Comparison of ENCODE assay signal across 33 cellular contexts in the genomic region with DNA sequence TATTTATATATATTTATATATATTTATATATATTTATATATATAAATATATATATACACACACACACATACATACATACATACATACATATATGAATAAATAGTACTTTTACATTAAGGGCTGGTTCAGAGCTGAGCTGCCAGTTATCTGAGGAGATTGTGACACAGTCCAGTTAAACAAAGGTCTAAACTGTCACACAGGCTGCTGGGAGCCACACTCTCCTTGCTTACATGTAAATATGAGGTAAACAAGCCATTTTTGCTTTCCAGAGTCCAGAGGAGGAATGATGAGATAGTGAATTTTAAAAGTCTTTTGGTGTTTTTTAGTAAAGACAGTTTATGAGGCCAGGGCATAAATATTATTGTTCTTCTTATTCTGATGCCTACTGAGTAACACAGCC.
"Had no signal": no experiment of that assay in that cellular context is flagged by ENCODE, and none has a peak within 500 bp of the region (broad histone marks: within the 10 kb centered on the region; RNA-seq: fewer than 3 reads in every experiment).

No MANE protein-coding gene starts in this region.

- H3K9me3 Mint-ChIP-seq: activated CD4-positive, alpha-beta memory T cell treated with anti-CD3 and anti-CD28 coated beads for 36 hours; activated CD4-positive, alpha-beta T cell treated with anti-CD3 and anti-CD28 coated beads, Interleukin-2, amount 10 ng/mL, durations not matched to agents 24 days and 14 days; activated naive CD4-positive, alpha-beta T cell treated with anti-CD3 and anti-CD28 coated beads for 36 hours; activated naive CD8-positive, alpha-beta T cell treated with anti-CD3 and anti-CD28 coated beads for 36 hours; activated naive CD8-positive, alpha-beta T cell treated with anti-CD3 and anti-CD28 coated beads, Interleukin-2, amount 50 U/mL, for 24 hours; activated T-helper 1 cell treated with anti-CD3 and anti-CD28 coated beads, Interleukin-12 subunit alpha, Interleukin-12 subunit beta, Interleukin-2, Interleukin-4 antibody, amounts not matched to agents 30 ng/mL and 10 ng/mL and 1 ng/mL, durations not matched to agents 14 hours and 24 hours and 36 hours; activated T-helper 2 cell treated with anti-CD3 and anti-CD28 coated beads, Interferon-gamma antibody, Interleukin-2, Interleukin-4, amounts not matched to agents 10 μg/mL and 5 μg/mL and 100 μg/mL, durations not matched to agents 14 hours and 24 hours and 36 hours; brain; endodermal cell; T-helper 2 cell treated with Interferon-gamma antibody and Interleukin-4, amounts not matched to agents 5 μg/mL and 100 μg/mL, for 36 hours had no signal

- ATAC-seq: activated CD4-positive, alpha-beta T cell treated with anti-CD3 and anti-CD28 coated beads for 36 hours; activated CD8-positive, alpha-beta memory T cell treated with anti-CD3 and anti-CD28 coated beads, Interleukin-2, amount 10 ng/mL, durations not matched to agents 7 days and 5 days; activated CD8-positive, alpha-beta T cell treated with anti-CD3 and anti-CD28 coated beads, Interleukin-2, amount 10 ng/mL, durations not matched to agents 7 days and 5 days; activated naive CD8-positive, alpha-beta T cell treated with anti-CD3 and anti-CD28 coated beads, Interleukin-2, amount 50 U/mL, for 24 hours; esophagus mucosa; T-helper 17 cell had no signal

- DNase-seq: activated CD4-positive, alpha-beta memory T cell treated with anti-CD3 and anti-CD28 coated beads for 36 hours; activated CD4-positive, alpha-beta T cell treated with anti-CD3 and anti-CD28 coated beads for 36 hours; activated CD4-positive, alpha-beta T cell treated with anti-CD3 and anti-CD28 coated beads, Interleukin-2, amount 10 ng/mL, durations not matched to agents 24 days and 14 days; activated CD4-positive, CD25-positive, alpha-beta regulatory T cell; activated CD4-positive, CD25-positive, alpha-beta regulatory T cell treated with anti-CD3 and anti-CD28 coated beads, Interleukin-2, amount 50 U/mL, for 72 hours; activated CD8-positive, alpha-beta memory T cell treated with anti-CD3 and anti-CD28 coated beads, Interleukin-2, amount 10 ng/mL, durations not matched to agents 7 days and 5 days; activated CD8-positive, alpha-beta memory T cell treated with anti-CD3 and anti-CD28 coated beads, Interleukin-2, amount 50 U/mL, for 4 hours; activated CD8-positive, alpha-beta T cell treated with anti-CD3 and anti-CD28 coated beads, Interleukin-2, amount 10 ng/mL, durations not matched to agents 7 days and 5 days; activated effector memory CD4-positive, alpha-beta T cell treated with anti-CD3 and anti-CD28 coated beads, Interleukin-2, amount 50 U/mL, for 16 hours; activated naive CD4-positive, alpha-beta T cell treated with anti-CD3 and anti-CD28 coated beads for 36 hours; activated naive CD8-positive, alpha-beta T cell treated with anti-CD3 and anti-CD28 coated beads for 36 hours; activated naive CD8-positive, alpha-beta T cell treated with anti-CD3 and anti-CD28 coated beads, Interleukin-2, amount 50 U/mL, for 24 hours; activated T-cell treated with anti-CD3 and anti-CD28 coated beads, Interleukin-2, amount 50 U/mL, for 1 hour; activated T-cell treated with anti-CD3 and anti-CD28 coated beads, Interleukin-2, amount 50 U/mL, for 48 hours; dorsolateral prefrontal cortex; effector memory CD4-positive, alpha-beta T cell; endodermal cell; foreskin fibroblast; head of caudate nucleus; T-helper 1 cell; T-helper 17 cell; T1000 had no signal

- H3K27me3 Mint-ChIP-seq: activated CD4-positive, alpha-beta memory T cell treated with anti-CD3 and anti-CD28 coated beads for 36 hours; activated CD4-positive, alpha-beta T cell treated with anti-CD3 and anti-CD28 coated beads for 36 hours; activated CD4-positive, alpha-beta T cell treated with anti-CD3 and anti-CD28 coated beads, Interleukin-2, amount 10 ng/mL, durations not matched to agents 24 days and 14 days; activated CD8-positive, alpha-beta memory T cell treated with anti-CD3 and anti-CD28 coated beads, Interleukin-2, amount 10 ng/mL, durations not matched to agents 7 days and 5 days; activated naive CD4-positive, alpha-beta T cell treated with anti-CD3 and anti-CD28 coated beads, Interleukin-2, amount 50 U/mL, for 24 hours; activated naive CD8-positive, alpha-beta T cell treated with anti-CD3 and anti-CD28 coated beads for 36 hours; activated naive CD8-positive, alpha-beta T cell treated with anti-CD3 and anti-CD28 coated beads, Interleukin-2, amount 50 U/mL, for 24 hours; central memory CD8-positive, alpha-beta T cell; dendritic cell treated with granulocyte-macrophage colony-stimulating factor and Interleukin-4, amounts not matched to agents 40 ng/mL and 50 ng/mL, for 4 days; T-helper 17 cell had no signal

- H3K27ac ChIP-seq: ascending aorta, breast epithelium, coronary artery, dorsolateral prefrontal cortex had no signal

- H3K27me3 ChIP-seq: ascending aorta, breast epithelium had no signal

- H3K27ac Mint-ChIP-seq: activated CD4-positive, alpha-beta memory T cell treated with anti-CD3 and anti-CD28 coated beads for 36 hours; activated CD4-positive, alpha-beta T cell treated with anti-CD3 and anti-CD28 coated beads for 36 hours; activated CD4-positive, alpha-beta T cell treated with anti-CD3 and anti-CD28 coated beads, Interleukin-2, amount 10 ng/mL, durations not matched to agents 24 days and 14 days; activated CD8-positive, alpha-beta memory T cell treated with anti-CD3 and anti-CD28 coated beads, Interleukin-2, amount 10 ng/mL, durations not matched to agents 7 days and 5 days; activated CD8-positive, alpha-beta T cell treated with anti-CD3 and anti-CD28 coated beads, Interleukin-2, amount 10 ng/mL, durations not matched to agents 7 days and 5 days; activated naive CD4-positive, alpha-beta T cell treated with anti-CD3 and anti-CD28 coated beads for 36 hours; activated naive CD4-positive, alpha-beta T cell treated with anti-CD3 and anti-CD28 coated beads, Interleukin-2, amount 50 U/mL, for 24 hours; activated naive CD8-positive, alpha-beta T cell treated with anti-CD3 and anti-CD28 coated beads for 36 hours; activated naive CD8-positive, alpha-beta T cell treated with anti-CD3 and anti-CD28 coated beads, Interleukin-2, amount 50 U/mL, for 24 hours; activated T-helper 1 cell treated with anti-CD3 and anti-CD28 coated beads, Interleukin-12 subunit alpha, Interleukin-12 subunit beta, Interleukin-2, Interleukin-4 antibody, amounts not matched to agents 30 ng/mL and 10 ng/mL and 1 ng/mL, durations not matched to agents 14 hours and 24 hours and 36 hours; activated T-helper 2 cell treated with anti-CD3 and anti-CD28 coated beads, Interferon-gamma antibody, Interleukin-2, Interleukin-4, amounts not matched to agents 10 μg/mL and 5 μg/mL and 100 μg/mL, durations not matched to agents 14 hours and 24 hours and 36 hours; dendritic cell treated with granulocyte-macrophage colony-stimulating factor and Interleukin-4, amounts not matched to agents 40 ng/mL and 50 ng/mL, for 4 days; endodermal cell; T-helper 17 cell; T-helper 2 cell treated with Interferon-gamma antibody and Interleukin-4, amounts not matched to agents 5 μg/mL and 100 μg/mL, for 36 hours had no signal

- H3K4me1 Mint-ChIP-seq: activated CD4-positive, alpha-beta T cell treated with anti-CD3 and anti-CD28 coated beads for 36 hours; activated CD4-positive, alpha-beta T cell treated with anti-CD3 and anti-CD28 coated beads, Interleukin-2, amount 10 ng/mL, durations not matched to agents 24 days and 14 days; activated CD8-positive, alpha-beta memory T cell treated with anti-CD3 and anti-CD28 coated beads, Interleukin-2, amount 10 ng/mL, durations not matched to agents 7 days and 5 days; activated naive CD4-positive, alpha-beta T cell treated with anti-CD3 and anti-CD28 coated beads, Interleukin-2, amount 50 U/mL, for 24 hours; activated naive CD8-positive, alpha-beta T cell treated with anti-CD3 and anti-CD28 coated beads for 36 hours; activated naive CD8-positive, alpha-beta T cell treated with anti-CD3 and anti-CD28 coated beads, Interleukin-2, amount 50 U/mL, for 24 hours; central memory CD8-positive, alpha-beta T cell; T-helper 17 cell had no signal

- H3K4me1 ChIP-seq: ascending aorta, breast epithelium had no signal

- H3K4me3 ChIP-seq: ascending aorta, breast epithelium, coronary artery, dorsolateral prefrontal cortex had no signal

- H3K36me3 Mint-ChIP-seq: activated CD4-positive, alpha-beta memory T cell treated with anti-CD3 and anti-CD28 coated beads for 36 hours; activated CD8-positive, alpha-beta memory T cell treated with anti-CD3 and anti-CD28 coated beads, Interleukin-2, amount 10 ng/mL, durations not matched to agents 7 days and 5 days; activated naive CD4-positive, alpha-beta T cell treated with anti-CD3 and anti-CD28 coated beads, Interleukin-2, amount 50 U/mL, for 24 hours; activated naive CD8-positive, alpha-beta T cell treated with anti-CD3 and anti-CD28 coated beads for 36 hours; brain had no signal

- H3K9me3 ChIP-seq: ascending aorta, breast epithelium had no signal

- H3K4me3 Mint-ChIP-seq: activated CD4-positive, alpha-beta memory T cell treated with anti-CD3 and anti-CD28 coated beads for 36 hours; activated CD4-positive, alpha-beta T cell treated with anti-CD3 and anti-CD28 coated beads for 36 hours; activated CD4-positive, alpha-beta T cell treated with anti-CD3 and anti-CD28 coated beads, Interleukin-2, amount 10 ng/mL, durations not matched to agents 24 days and 14 days; activated CD8-positive, alpha-beta memory T cell treated with anti-CD3 and anti-CD28 coated beads, Interleukin-2, amount 10 ng/mL, durations not matched to agents 7 days and 5 days; activated CD8-positive, alpha-beta T cell treated with anti-CD3 and anti-CD28 coated beads, Interleukin-2, amount 10 ng/mL, durations not matched to agents 7 days and 5 days; activated naive CD4-positive, alpha-beta T cell treated with anti-CD3 and anti-CD28 coated beads for 36 hours; activated naive CD4-positive, alpha-beta T cell treated with anti-CD3 and anti-CD28 coated beads, Interleukin-2, amount 50 U/mL, for 24 hours; activated naive CD8-positive, alpha-beta T cell treated with anti-CD3 and anti-CD28 coated beads for 36 hours; activated naive CD8-positive, alpha-beta T cell treated with anti-CD3 and anti-CD28 coated beads, Interleukin-2, amount 50 U/mL, for 24 hours; activated T-helper 1 cell treated with anti-CD3 and anti-CD28 coated beads, Interleukin-12 subunit alpha, Interleukin-12 subunit beta, Interleukin-2, Interleukin-4 antibody, amounts not matched to agents 30 ng/mL and 10 ng/mL and 1 ng/mL, durations not matched to agents 14 hours and 24 hours and 36 hours; brain; central memory CD8-positive, alpha-beta T cell; dendritic cell treated with granulocyte-macrophage colony-stimulating factor and Interleukin-4, amounts not matched to agents 40 ng/mL and 50 ng/mL, for 4 days; endodermal cell; T-helper 17 cell; T-helper 2 cell treated with Interferon-gamma antibody and Interleukin-4, amounts not matched to agents 5 μg/mL and 100 μg/mL, for 36 hours had no signal

- H3K36me3 ChIP-seq: ascending aorta, breast epithelium had no signal
